Comparison of ENCODE assay signal across 18 cellular contexts in the genomic region with DNA sequence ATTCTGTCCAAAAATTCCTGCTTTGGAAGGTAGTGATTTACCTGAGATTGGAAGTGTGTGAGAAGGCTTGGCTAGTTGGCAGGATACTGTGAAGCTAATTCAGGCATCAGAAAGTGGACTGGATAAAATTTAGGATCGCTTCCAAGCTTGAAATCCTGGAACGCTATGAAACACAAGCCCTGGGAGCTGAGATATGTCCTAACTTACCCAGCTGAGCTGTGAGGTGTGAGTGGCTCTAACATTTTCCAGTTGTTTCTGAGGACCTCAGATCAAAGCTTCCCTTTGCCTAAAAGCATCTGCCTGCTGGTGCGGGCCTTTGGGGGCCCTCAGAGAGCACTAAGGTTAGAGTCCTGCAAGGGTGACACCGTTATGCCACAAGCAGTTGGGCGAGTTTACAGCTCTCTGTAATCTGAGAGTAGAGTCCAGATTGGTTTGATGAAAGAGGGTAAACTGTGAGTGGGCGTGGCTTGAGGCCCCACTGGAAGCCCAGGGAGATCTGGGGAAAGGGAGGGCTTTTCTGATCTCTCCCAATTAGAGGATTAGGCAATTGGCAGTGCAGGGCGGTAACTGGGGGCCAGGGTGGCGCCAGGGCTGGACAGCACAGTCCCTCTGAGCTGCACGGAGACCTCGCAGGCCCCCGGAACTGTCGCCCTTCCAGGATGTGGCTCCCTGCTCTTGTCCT.
A peak's percentile ranks its signal among the peaks of the same experiment; 100 is the strongest.
DNase-seq lines count a peak whose midpoint lies in the region; ATAC-seq and TF ChIP-seq lines count a peak whose summit lies in the region.
"Had no signal": no experiment of that assay in that cellular context is flagged by ENCODE, and none has a peak within 500 bp of the region (broad histone marks: within the 10 kb centered on the region; RNA-seq: fewer than 3 reads in every experiment).

No MANE protein-coding gene starts in this region.

- H3K36me3 Mint-ChIP-seq in brain, result no peaks in the 10 kb centered on the region

- H3K4me1 ChIP-seq in iPS-20b (ENCODE audit: insufficient read depth, low read length), result no peaks in the 10 kb centered on the region
- peaks cover 0 to 4% of the 10 kb centered on the region in 2 experiments for H3K4me1 ChIP-seq in trophoblast cell (ENCODE audit: control insufficient read depth in 1 of 2, insufficient read depth in 2 of 2, low read length in 2 of 2)
- peaks cover 0 to 8% (median 3%) of the 10 kb centered on the region in 4 donors for H3K4me1 ChIP-seq in sigmoid colon

- no peaks in the 10 kb centered on the region for H3K79me2 ChIP-seq in trophoblast cell (ENCODE audit: control insufficient read depth, insufficient read depth, low read length, poor library complexity)

- H3K4me1 Mint-ChIP-seq in brain, result peaks cover 12% of the 10 kb centered on the region

- H3K4me3 Mint-ChIP-seq in brain, result peak overlapping the region; percentile 48 to 82 (median 60)
- H3K4me3 Mint-ChIP-seq: activated T-cell treated with anti-CD3 and anti-CD28 coated beads, Interleukin-2, amount 50 U/mL, for 72 hours had no signal

- H2BK5ac ChIP-seq in trophoblast cell (ENCODE audit: low read depth, low read length, poor library complexity), result no peak overlapping the region

- no peak overlapping the region for H3K9ac ChIP-seq in iPS-20b (ENCODE audit: low read depth, low read length)
- H3K9ac ChIP-seq in trophoblast cell (ENCODE audit: low read length), result no peak overlapping the region

- H4K8ac ChIP-seq in trophoblast cell (ENCODE audit: low read depth, low read length), result no peak overlapping the region

- peaks cover 36% of the 10 kb centered on the region for H3K27me3 Mint-ChIP-seq in brain

- H2BK12ac ChIP-seq in trophoblast cell (ENCODE audit: low read length), result no peak overlapping the region

- H3K79me1 ChIP-seq in trophoblast cell (ENCODE audit: low read length), result no peaks in the 10 kb centered on the region

- no peak for TF ChIP-seq EP300 in sigmoid colon (IDR thresholded peaks at IDR 0.05)

- no peak overlapping the region for H3K27ac ChIP-seq in iPS-20b (ENCODE audit: low read length)
- H3K27ac ChIP-seq in trophoblast cell (ENCODE audit: low read depth, low read length), result no peak overlapping the region
- H3K27ac ChIP-seq in sigmoid colon, result peak overlapping the region in 1 of 4 donors; percentile 12
- H3K27ac ChIP-seq: ovary had no signal

- ATAC-seq in HG03460 (IDR thresholded peaks at IDR 0.05; ENCODE audit: unreplicated experiment), result no peak
- ATAC-seq in GM21526 (IDR thresholded peaks at IDR 0.05; ENCODE audit: low FRiP score, unreplicated experiment), result no peak
- ATAC-seq: activated T-cell treated with anti-CD3 and anti-CD28 coated beads, Interleukin-2, amount 50 U/mL, for 72 hours; HCT116 had no signal

- DNase-seq in EL (peak; percentile 0), trophoblast cell (no peak), ACHN (no peak), sigmoid colon (no peak)
- DNase-seq: activated CD4-positive, alpha-beta T cell treated with anti-CD3 and anti-CD28 coated beads for 4 hours; activated T-cell treated with anti-CD3 and anti-CD28 coated beads, Interleukin-2, amount 50 U/mL, for 72 hours; AML-193; DMS79; foreskin melanocyte; mammary epithelial cell; NCI-H1092; stimulated activated CD4-positive, alpha-beta T cell treated with anti-CD3 and anti-CD28 coated beads, Interleukin-2, amount 100 ng/mL, for 24 hours had no signal

- peak overlapping the region; percentile 36 for H3K4me2 ChIP-seq in trophoblast cell (ENCODE audit: low read length)

- H2AFZ ChIP-seq in trophoblast cell (ENCODE audit: insufficient read depth, low read length, poor library complexity), result no peak overlapping the region

- in situ Hi-C loops in ACHN (cut with HindIII; ENCODE audit: low pct_ligation_motif_present, low pct_unique_long_range_greater_than_20kb, low sequenced_read_pairs), result no loop called here

- no peak overlapping the region for H4K91ac ChIP-seq in trophoblast cell (ENCODE audit: low read depth, low read length)

- H3K4me3 ChIP-seq in iPS-20b (ENCODE audit: low read length) (peak overlapping the region; percentile 54; the same call in 1 of the 2 replicates), trophoblast cell (ENCODE audit: low read depth, low read length) (no peak overlapping the region), sigmoid colon (peak overlapping the region in 2 of 4 donors; percentile 22 to 29)
- H3K4me3 ChIP-seq: ovary had no signal

- no peak for TF ChIP-seq CTCF in brain (conservative IDR thresholded peaks at IDR 0.05)
- TF ChIP-seq CTCF in sigmoid colon (IDR thresholded peaks at IDR 0.05), result no peak

- H3K9me3 ChIP-seq in iPS-20b (ENCODE audit: insufficient read depth, low read depth, low read length) (no peaks in the 10 kb centered on the region), trophoblast cell (ENCODE audit: insufficient read depth, low read depth, low read length) (no peaks in the 10 kb centered on the region), sigmoid colon (no peaks in the 10 kb centered on the region)
- H3K9me3 ChIP-seq: ovary had no signal

- no peak overlapping the region for H2AK5ac ChIP-seq in trophoblast cell (ENCODE audit: low read length)

- no peak overlapping the region for H3K14ac ChIP-seq in trophoblast cell (ENCODE audit: low read length)

- peak overlapping the region in 1 of 5 experiments; percentile 78 for H3K27ac Mint-ChIP-seq in brain
- H3K27ac Mint-ChIP-seq: activated T-cell treated with anti-CD3 and anti-CD28 coated beads, Interleukin-2, amount 50 U/mL, for 72 hours had no signal

- H3K27me3 ChIP-seq in iPS-20b (ENCODE audit: insufficient read depth, low read length) (peaks cover 48% of the 10 kb centered on the region), trophoblast cell (ENCODE audit: insufficient read depth, low read length) (no peaks in the 10 kb centered on the region), sigmoid colon (no peaks in the 10 kb centered on the region)
- H3K27me3 ChIP-seq: ovary had no signal

- WGBS in trophoblast cell (ENCODE audit: extremely low coverage, insufficient coverage, insufficient read length), result no CpG with 5 or more reads among the region's 12 CpGs
- WGBS in sigmoid colon, 2 donors, result 28 to 37% methylated on average over 12 of the region's 12 CpGs

- H3K18ac ChIP-seq in trophoblast cell (ENCODE audit: low read length), result no peak overlapping the region

- no peak overlapping the region for H3K4ac ChIP-seq in trophoblast cell (ENCODE audit: low read depth, low read length)

- TF ChIP-seq POLR2A in sigmoid colon (IDR thresholded peaks at IDR 0.05), result no peak

- H3K9me3 Mint-ChIP-seq in brain, result no peaks in the 10 kb centered on the region
- H3K9me3 Mint-ChIP-seq: activated T-cell treated with anti-CD3 and anti-CD28 coated beads, Interleukin-2, amount 50 U/mL, for 72 hours had no signal

- no peak overlapping the region for H4K12ac ChIP-seq in trophoblast cell (ENCODE audit: low read depth, low read length)

- intact Hi-C loops in sigmoid colon (cut with DNase I), result no loop called here

- H2BK120ac ChIP-seq in trophoblast cell (ENCODE audit: insufficient read depth, low read length, poor library complexity), result no peak overlapping the region

- H3K36me3 ChIP-seq in iPS-20b (ENCODE audit: insufficient read depth, low read depth, low read length) (no peaks in the 10 kb centered on the region), trophoblast cell (ENCODE audit: control insufficient read depth in 1 of 2, insufficient read depth in 2 of 2, low read length in 2 of 2) (no peaks in the 10 kb centered on the region), sigmoid colon (no peaks in the 10 kb centered on the region)
- H3K36me3 ChIP-seq: ovary had no signal

- H3K23ac ChIP-seq in trophoblast cell (ENCODE audit: low read length), result no peak overlapping the region
